30 cellular contexts compared by ENCODE assay signal in genomic region chr15:39444729-39445470, GRCh38.
A peak's percentile ranks its signal among the peaks of the same experiment; 100 is the strongest.
DNase-seq lines count a peak whose midpoint lies in the region; ATAC-seq and TF ChIP-seq lines count a peak whose summit lies in the region.
"Had no signal": no experiment of that assay in that cellular context is flagged by ENCODE, and none has a peak within 500 bp of the region (broad histone marks: within the 10 kb centered on the region; RNA-seq: fewer than 3 reads in every experiment).

No MANE protein-coding gene starts in this region.

- H3K4me1 ChIP-seq in H9 (ENCODE audit: insufficient read depth, low read length) (no peaks in the 10 kb centered on the region), trophoblast cell (ENCODE audit: control insufficient read depth in 1 of 2, insufficient read depth in 2 of 2, low read length in 2 of 2) (peaks cover 3 to 9% of the 10 kb centered on the region in 2 experiments), colonic mucosa (no peaks in the 10 kb centered on the region)
- H3K4me1 ChIP-seq: suprapubic skin had no signal

- H3K79me2 ChIP-seq in H9 (ENCODE audit: insufficient read depth, low read length) (no peaks in the 10 kb centered on the region), trophoblast cell (ENCODE audit: control insufficient read depth, insufficient read depth, low read length, poor library complexity) (no peaks in the 10 kb centered on the region)

- H3K18ac ChIP-seq in H9 (ENCODE audit: insufficient read length, low read depth, low read length): no peak overlapping the region
- no peak overlapping the region for H3K18ac ChIP-seq in trophoblast cell (ENCODE audit: low read length)

- peak; percentile 13; the same call in 1 of the 3 replicates for TF ChIP-seq CTCF in H9 (conservative IDR thresholded peaks at IDR 0.05)
- no peak for TF ChIP-seq CTCF in colonic mucosa (IDR thresholded peaks at IDR 0.05)
- TF ChIP-seq CTCF in progenitor cell of endocrine pancreas (IDR thresholded peaks at IDR 0.05; ENCODE audit: unreplicated experiment): no peak

- no peak overlapping the region for H4K5ac ChIP-seq in H9 (ENCODE audit: insufficient read length, low read depth, low read length)

- H4K8ac ChIP-seq in H9 (replicated peaks; ENCODE audit: insufficient read length, low read depth, low read length): no peak overlapping the region
- no peak overlapping the region for H4K8ac ChIP-seq in trophoblast cell (ENCODE audit: low read depth, low read length)

- H3K4me1 Mint-ChIP-seq in H9: peaks cover 19 to 25% of the 10 kb centered on the region in 2 experiments
- no peaks in the 10 kb centered on the region for H3K4me1 Mint-ChIP-seq in progenitor cell of endocrine pancreas (ENCODE audit: low read depth)
- H3K4me1 Mint-ChIP-seq: activated CD8-positive, alpha-beta memory T cell treated with anti-CD3 and anti-CD28 coated beads, Interleukin-2, amount 10 ng/mL, durations not matched to agents 7 days and 5 days; naive thymus-derived CD4-positive, alpha-beta T cell; stimulated activated memory B cell treated with anti-CD40 and anti-IgM and Interleukin-4, amounts not matched to agents 10 μg/mL and 1 μg/mL and 100 μg/mL, for 72 hours had no signal

- H3K27me3 ChIP-seq in H9 (ENCODE audit: insufficient read depth, low read length): no peaks in the 10 kb centered on the region
- no peaks in the 10 kb centered on the region for H3K27me3 ChIP-seq in trophoblast cell (ENCODE audit: insufficient read depth, low read length)
- no peaks in the 10 kb centered on the region for H3K27me3 ChIP-seq in colonic mucosa
- H3K27me3 ChIP-seq: suprapubic skin had no signal

- H2BK12ac ChIP-seq in H9 (ENCODE audit: insufficient read length, low read depth, low read length): no peak overlapping the region
- peak overlapping the region; percentile 70 for H2BK12ac ChIP-seq in trophoblast cell (ENCODE audit: low read length)

- no peak overlapping the region for H3T11ph ChIP-seq in H9 (ENCODE audit: low read length)

- no peak overlapping the region for H3K4me3 Mint-ChIP-seq in H9
- H3K4me3 Mint-ChIP-seq in progenitor cell of endocrine pancreas (ENCODE audit: low read depth): no peak overlapping the region
- H3K4me3 Mint-ChIP-seq: activated CD8-positive, alpha-beta memory T cell treated with anti-CD3 and anti-CD28 coated beads, Interleukin-2, amount 10 ng/mL, durations not matched to agents 7 days and 5 days; dendritic cell treated with granulocyte-macrophage colony-stimulating factor and Interleukin-4, amounts not matched to agents 40 ng/mL and 50 ng/mL, for 4 days; mesothelial cell of epicardium; naive thymus-derived CD4-positive, alpha-beta T cell; stimulated activated memory B cell treated with anti-CD40 and anti-IgM and Interleukin-4, amounts not matched to agents 10 μg/mL and 1 μg/mL and 100 μg/mL, for 72 hours; WTC11 had no signal

- H3K36me3 Mint-ChIP-seq in H9 (ENCODE audit: insufficient read depth in 1 of 3, low read depth in 3 of 3) (peaks cover 0 to 4% (median 0%) of the 10 kb centered on the region in 3 experiments; a peak in 3 of 7 replicates), progenitor cell of endocrine pancreas (ENCODE audit: insufficient read depth) (no peaks in the 10 kb centered on the region)
- H3K36me3 Mint-ChIP-seq: activated CD8-positive, alpha-beta memory T cell treated with anti-CD3 and anti-CD28 coated beads, Interleukin-2, amount 10 ng/mL, durations not matched to agents 7 days and 5 days; mesothelial cell of epicardium; naive thymus-derived CD4-positive, alpha-beta T cell; stimulated activated memory B cell treated with anti-CD40 and anti-IgM and Interleukin-4, amounts not matched to agents 10 μg/mL and 1 μg/mL and 100 μg/mL, for 72 hours had no signal

- H3K27ac Mint-ChIP-seq in H9: no peak overlapping the region
- H3K27ac Mint-ChIP-seq in progenitor cell of endocrine pancreas: no peak overlapping the region
- H3K27ac Mint-ChIP-seq: activated CD8-positive, alpha-beta memory T cell treated with anti-CD3 and anti-CD28 coated beads, Interleukin-2, amount 10 ng/mL, durations not matched to agents 7 days and 5 days; dendritic cell treated with granulocyte-macrophage colony-stimulating factor and Interleukin-4, amounts not matched to agents 40 ng/mL and 50 ng/mL, for 4 days; mesothelial cell of epicardium; naive thymus-derived CD4-positive, alpha-beta T cell; stimulated activated memory B cell treated with anti-CD40 and anti-IgM and Interleukin-4, amounts not matched to agents 10 μg/mL and 1 μg/mL and 100 μg/mL, for 72 hours; WTC11 had no signal

- intact Hi-C loops in left cardiac atrium (cut with DNase I): no loop called here
- intact Hi-C loops in colonic mucosa (cut with DNase I): no loop called here

- no CpG with 5 or more reads among the region's 11 CpGs for WGBS in H9 (ENCODE audit: extremely low coverage, insufficient read length, low lambda C conversion rate)
- WGBS in trophoblast cell (ENCODE audit: extremely low coverage, insufficient coverage, insufficient read length): no CpG with 5 or more reads among the region's 11 CpGs

- H3K23ac ChIP-seq in H9 (ENCODE audit: insufficient read length, low read depth, low read length): no peak overlapping the region
- no peak overlapping the region for H3K23ac ChIP-seq in trophoblast cell (ENCODE audit: low read length)

- no peaks in the 10 kb centered on the region for H3K27me3 Mint-ChIP-seq in H9 (ENCODE audit: low read depth)
- peaks cover 10% of the 10 kb centered on the region for H3K27me3 Mint-ChIP-seq in progenitor cell of endocrine pancreas
- H3K27me3 Mint-ChIP-seq: dendritic cell treated with granulocyte-macrophage colony-stimulating factor and Interleukin-4, amounts not matched to agents 40 ng/mL and 50 ng/mL, for 4 days had no signal

- H2BK5ac ChIP-seq in H9 (ENCODE audit: insufficient read length, low read length): no peak overlapping the region
- H2BK5ac ChIP-seq in trophoblast cell (ENCODE audit: low read depth, low read length, poor library complexity): no peak overlapping the region

- H3K56ac ChIP-seq in H9 (ENCODE audit: insufficient read length, low read depth, low read length): no peak overlapping the region

- no peaks in the 10 kb centered on the region for H3K23me2 ChIP-seq in H9 (ENCODE audit: insufficient read length, low read depth, low read length, poor library complexity, severe bottlenecking)

- H3K4me2 ChIP-seq in H9 (ENCODE audit: insufficient read depth, insufficient read length, low read length) (no peak overlapping the region), trophoblast cell (ENCODE audit: low read length) (no peak overlapping the region)
- H3K4me2 ChIP-seq: KMS-11 had no signal

- H4K91ac ChIP-seq in H9 (ENCODE audit: insufficient read length, low read depth, low read length) (no peak overlapping the region), trophoblast cell (ENCODE audit: low read depth, low read length) (peak overlapping the region; percentile 45)

- H2AFZ ChIP-seq in H9 (ENCODE audit: low read length): no peak overlapping the region
- H2AFZ ChIP-seq in trophoblast cell (ENCODE audit: insufficient read depth, low read length, poor library complexity): no peak overlapping the region

- H3K79me1 ChIP-seq in H9 (ENCODE audit: insufficient read depth, low read depth, low read length, poor library complexity, severe bottlenecking): no peaks in the 10 kb centered on the region
- peaks cover 2% of the 10 kb centered on the region for H3K79me1 ChIP-seq in trophoblast cell (ENCODE audit: low read length)

- no peak for DNase-seq in H9
- DNase-seq in RPMI7951 (ENCODE audit: low read depth): peak; percentile 68
- DNase-seq in left cardiac atrium: peak; percentile 54
- peak in 1 of 2 donors; percentile 21 for DNase-seq in trophoblast cell
- DNase-seq in colonic mucosa: no peak
- no peak for DNase-seq in OCI-M1 (lab: John Stamatoyannopoulos, UW)
- no peak for DNase-seq in progenitor cell of endocrine pancreas (ENCODE audit: low spot score, unreplicated experiment)
- no peak for DNase-seq in LoVo (ENCODE audit: low spot score)
- DNase-seq: activated CD8-positive, alpha-beta memory T cell treated with anti-CD3 and anti-CD28 coated beads, Interleukin-2, amount 10 ng/mL, durations not matched to agents 7 days and 5 days; activated naive CD4-positive, alpha-beta T cell treated with anti-CD3 and anti-CD28 coated beads, Interleukin-2, amount 50 U/mL, for 16 hours; Caco-2; GDM1; hypothalamus; MV-4-11; naive thymus-derived CD4-positive, alpha-beta T cell; NCI-H1436 treated with DMSO at 0.1 percent for 48 hours; NCI-H446 treated with DMSO at 0.1 percent for 48 hours; NK-92 treated with Interleukin-12 subunit alpha and Interleukin-12 subunit beta, amount 100 ng/mL, for 24 hours; occipital lobe; retina; SIG-M5; stimulated activated CD4-positive, alpha-beta T cell treated with anti-CD3 and anti-CD28 coated beads, Interleukin-12 subunit alpha, Interleukin-12 subunit beta, amount 100 ng/mL, for 4 hours; stimulated activated CD4-positive, alpha-beta T cell treated with anti-CD3 and anti-CD28 coated beads, Interleukin-4, amount 100 ng/mL, for 4 hours had no signal

- H4K12ac ChIP-seq in trophoblast cell (ENCODE audit: low read depth, low read length): no peak overlapping the region

- peak in 1 of 2 donors; percentile 76 for ATAC-seq in left cardiac atrium
- ATAC-seq: activated CD8-positive, alpha-beta memory T cell treated with anti-CD3 and anti-CD28 coated beads, Interleukin-2, amount 10 ng/mL, durations not matched to agents 7 days and 5 days; naive thymus-derived CD4-positive, alpha-beta T cell; stimulated activated memory B cell treated with anti-CD40 and anti-IgM and Interleukin-4, amounts not matched to agents 10 μg/mL and 1 μg/mL and 100 μg/mL, for 72 hours; WTC11 had no signal

- H3K36me3 ChIP-seq in trophoblast cell (ENCODE audit: control insufficient read depth in 1 of 2, insufficient read depth in 2 of 2, low read length in 2 of 2): no peaks in the 10 kb centered on the region
- H3K36me3 ChIP-seq in colonic mucosa: no peaks in the 10 kb centered on the region
- H3K36me3 ChIP-seq: suprapubic skin had no signal

- no peak overlapping the region for H2BK120ac ChIP-seq in H9 (ENCODE audit: low read depth, low read length, poor library complexity, severe bottlenecking)
- H2BK120ac ChIP-seq in trophoblast cell (ENCODE audit: insufficient read depth, low read length, poor library complexity): no peak overlapping the region

- H2BK15ac ChIP-seq in H9 (ENCODE audit: low read depth, low read length): no peak overlapping the region

- H3K4me3 ChIP-seq in trophoblast cell (ENCODE audit: low read depth, low read length) (no peak overlapping the region), colonic mucosa (no peak overlapping the region)
- H3K4me3 ChIP-seq: suprapubic skin had no signal

- H3K4ac ChIP-seq in H9 (ENCODE audit: low read depth, low read length): no peak overlapping the region
- H3K4ac ChIP-seq in trophoblast cell (ENCODE audit: low read depth, low read length): no peak overlapping the region

- H4K20me1 ChIP-seq in H9 (ENCODE audit: control insufficient read depth, insufficient read depth, insufficient read length): no peaks in the 10 kb centered on the region

- no peaks in the 10 kb centered on the region for H3K9me3 ChIP-seq in H9 (ENCODE audit: control insufficient read depth, low read depth, low read length)
- H3K9me3 ChIP-seq in trophoblast cell (ENCODE audit: insufficient read depth, low read depth, low read length): no peaks in the 10 kb centered on the region
- H3K9me3 ChIP-seq in colonic mucosa: no peaks in the 10 kb centered on the region
- H3K9me3 ChIP-seq: Caco-2, suprapubic skin had no signal

- H3K27ac ChIP-seq in H9 (ENCODE audit: insufficient read length, low read depth, low read length): no peak overlapping the region
- no peak overlapping the region for H3K27ac ChIP-seq in trophoblast cell (ENCODE audit: low read depth, low read length)
- H3K27ac ChIP-seq in colonic mucosa: no peak overlapping the region
- H3K27ac ChIP-seq: C4-2B, KMS-11, suprapubic skin had no signal

- no peak overlapping the region for H3K14ac ChIP-seq in H9 (ENCODE audit: insufficient read depth, low read length)
- no peak overlapping the region for H3K14ac ChIP-seq in trophoblast cell (ENCODE audit: low read length)

- H2AK5ac ChIP-seq in H9 (ENCODE audit: insufficient read length, low read length) (no peak overlapping the region), trophoblast cell (ENCODE audit: low read length) (peak overlapping the region; percentile 70)

- peaks cover 4% of the 10 kb centered on the region in 2 experiments for H3K9me3 Mint-ChIP-seq in H9
- H3K9me3 Mint-ChIP-seq in progenitor cell of endocrine pancreas (ENCODE audit: low read depth): no peaks in the 10 kb centered on the region
- H3K9me3 Mint-ChIP-seq: dendritic cell treated with granulocyte-macrophage colony-stimulating factor and Interleukin-4, amounts not matched to agents 40 ng/mL and 50 ng/mL, for 4 days; mesothelial cell of epicardium; stimulated activated memory B cell treated with anti-CD40 and anti-IgM and Interleukin-4, amounts not matched to agents 10 μg/mL and 1 μg/mL and 100 μg/mL, for 72 hours had no signal

- H3K9ac ChIP-seq in H9 (ENCODE audit: extremely low read depth, insufficient read length, low read length) (no peak overlapping the region), trophoblast cell (ENCODE audit: low read length) (no peak overlapping the region), colonic mucosa (ENCODE audit: low read depth in 2 of 2, low read length in 2 of 2) (no peak overlapping the region)
- H3K9ac ChIP-seq: KMS-11 had no signal

- no peak overlapping the region for H2BK20ac ChIP-seq in H9 (ENCODE audit: low read depth, low read length, poor library complexity, severe bottlenecking)

Comparison
In these comparisons a context has a peak if more than half of its experiments do, and no peak if none do; other contexts are left out.
1. DNase-seq: peak in RPMI7951 (single experiment) and left cardiac atrium (single experiment); none in H9 (single experiment), colonic mucosa (single experiment), OCI-M1 (single experiment), progenitor cell of endocrine pancreas (single experiment) and LoVo (single experiment).